ENCODE assay signal across 19 cellular contexts in the genomic region with DNA sequence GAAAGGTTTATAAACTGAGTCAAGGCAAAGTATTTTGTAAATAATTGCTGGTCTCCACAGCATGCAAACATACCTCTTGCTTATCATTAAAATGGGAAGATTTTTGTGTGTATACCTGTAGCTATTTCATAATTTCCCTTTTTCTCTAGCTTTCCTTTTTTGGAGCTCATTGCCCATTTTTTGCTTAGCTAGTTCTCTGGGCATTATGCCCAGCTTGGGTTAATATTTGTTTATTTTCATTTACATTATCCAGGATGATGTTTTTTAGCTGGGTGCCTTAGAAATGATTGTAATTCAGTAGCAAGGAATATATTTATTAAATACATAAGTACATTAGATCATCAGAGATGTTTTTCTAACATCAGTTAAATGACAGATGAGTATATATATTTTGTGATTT.
"Had no signal": no experiment of that assay in that cellular context is flagged by ENCODE, and none has a peak within 500 bp of the region (broad histone marks: within the 10 kb centered on the region; RNA-seq: fewer than 3 reads in every experiment).

No MANE protein-coding gene starts in this region.

- H3K4me3 ChIP-seq: cardiac muscle cell, colonic mucosa, mucosa of descending colon, smooth muscle cell, tibial nerve, vagina had no signal

- DNase-seq: activated CD4-positive, alpha-beta T cell treated with anti-CD3 and anti-CD28 coated beads for 36 hours; activated CD8-positive, alpha-beta memory T cell treated with anti-CD3 and anti-CD28 coated beads, Interleukin-2, amount 50 U/mL, for 4 hours; activated CD8-positive, alpha-beta T cell treated with anti-CD3 and anti-CD28 coated beads for 36 hours; activated gamma-delta T cell treated with Interleukin-2 at 50 U/mL for 16 hours; activated naive CD8-positive, alpha-beta T cell treated with anti-CD3 and anti-CD28 coated beads for 36 hours; activated T-cell treated with anti-CD3 and anti-CD28 coated beads, Interleukin-2, amount 50 U/mL, for 72 hours; colonic mucosa; effector CD4-positive, alpha-beta T cell; left colon; mucosa of descending colon; naive thymus-derived CD8-positive, alpha-beta T cell; posterior cingulate gyrus; right cardiac atrium; WERI-Rb-1 had no signal

- ATAC-seq: activated CD4-positive, alpha-beta T cell treated with anti-CD3 and anti-CD28 coated beads for 36 hours; activated CD8-positive, alpha-beta T cell treated with anti-CD3 and anti-CD28 coated beads for 36 hours; activated T-cell treated with anti-CD3 and anti-CD28 coated beads, Interleukin-2, amount 50 U/mL, for 72 hours; left colon; mucosa of descending colon; naive thymus-derived CD8-positive, alpha-beta T cell; right cardiac atrium; stimulated activated memory B cell treated with anti-CD40 and anti-IgM and Interleukin-4, amounts not matched to agents 10 μg/mL and 1 μg/mL and 100 μg/mL, for 72 hours had no signal
